ENCODE assay signal across 24 cellular contexts in genomic region chr11:33843018-33843417, GRCh38.
"Had no signal": no experiment of that assay in that cellular context is flagged by ENCODE, and none has a peak within 500 bp of the region (broad histone marks: within the 10 kb centered on the region; RNA-seq: fewer than 3 reads in every experiment).

No MANE protein-coding gene starts in this region.

- H3K79me2 ChIP-seq: hepatocyte had no signal

- H3K27me3 ChIP-seq: colonic mucosa had no signal

- H3K9me3 ChIP-seq: colonic mucosa, esophagus squamous epithelium, gastroesophageal sphincter, heart left ventricle, left lung, lower lobe of right lung, mucosa of descending colon had no signal

- DNase-seq: colonic mucosa; cortex of kidney; effector CD8-positive, alpha-beta T cell; effector memory CD8-positive, alpha-beta T cell; endodermal cell; erythroblast; esophagus squamous epithelium; foreskin fibroblast; heart left ventricle; hypothalamus; left cardiac atrium; left lung; left ventricle myocardium superior; lower lobe of right lung; mesenchymal stem cell; mucosa of descending colon; naive B cell had no signal

- H3K4me1 ChIP-seq: colonic mucosa, esophagus squamous epithelium, gastroesophageal sphincter, heart left ventricle, left lung, lower lobe of right lung had no signal

- H3K4me2 ChIP-seq: hepatocyte had no signal

- FAIRE-seq: endometrium, frontal cortex, islet of Langerhans, keratinocyte had no signal

- H3K27ac ChIP-seq: colonic mucosa, epithelial cell of prostate, esophagus squamous epithelium, gastroesophageal sphincter, heart left ventricle, hepatocyte, left lung, lower lobe of right lung had no signal

- H2AFZ ChIP-seq: hepatocyte had no signal

- H3K4me3 ChIP-seq: colonic mucosa, esophagus squamous epithelium, gastroesophageal sphincter, heart left ventricle, hepatocyte, left lung, lower lobe of right lung, mucosa of descending colon had no signal

- H3K36me3 ChIP-seq: colonic mucosa, esophagus squamous epithelium, gastroesophageal sphincter, heart left ventricle, left lung, lower lobe of right lung had no signal
